Comparison of ENCODE assay signal across 7 cellular contexts in genomic region chr9:14891332-14891731, GRCh38. TPM values are rescaled to one million over a fixed set of nuclear protein-coding genes. Genes with fewer than 3 reads are reported as not detected.
"Had no signal": no experiment of that assay in that cellular context is flagged by ENCODE, and none has a peak within 500 bp of the region (broad histone marks: within the 10 kb centered on the region; RNA-seq: fewer than 3 reads in every experiment).

No MANE protein-coding gene starts in this region.

- H3K4me2 ChIP-seq: GM23338 had no signal

- H3K4me1 Mint-ChIP-seq: IgD-negative memory B cell had no signal

- H3K4me3 Mint-ChIP-seq: GM23338, H9, IgD-negative memory B cell had no signal

- FAIRE-seq: H1, H54, HTR-8/SVneo had no signal

- H3K36me3 Mint-ChIP-seq: IgD-negative memory B cell had no signal

- H3K9me3 Mint-ChIP-seq: IgD-negative memory B cell had no signal

- H3K4me3 ChIP-seq: GM23338 had no signal

- H3K27ac Mint-ChIP-seq: GM23338, H9, IgD-negative memory B cell had no signal

- ATAC-seq: GM23338 had no signal

- DNase-seq: H9, HCEC 1CT had no signal

- H2AFZ ChIP-seq: GM23338 had no signal

RNA-seq across cellular contexts. Expression of gene FREM1, which starts 18.9 kb away (rescaled TPM):
- polyA plus RNA-seq: IgD-negative memory B cell had no signal
